Comparison of ENCODE assay signal across 9 cellular contexts in genomic region chr1:147169840-147170674, GRCh38. TPM values are rescaled to one million over a fixed set of nuclear protein-coding genes. Genes with fewer than 3 reads are reported as not detected.
DNase-seq lines count a peak whose midpoint lies in the region; ATAC-seq and TF ChIP-seq lines count a peak whose summit lies in the region.
"Had no signal": no experiment of that assay in that cellular context is flagged by ENCODE, and none has a peak within 500 bp of the region (broad histone marks: within the 10 kb centered on the region; RNA-seq: fewer than 3 reads in every experiment).

No MANE protein-coding gene starts in this region.

- intact Hi-C loops in esophagus squamous epithelium (cut with DNase I) (loop anchor here (5.0 kb wide), 1 partner anchor 72 kb away; the partner anchor contains the start of gene CHD1L), psoas muscle (cut with DNase I) (no loop called here)

- 33 to 45% methylated on average over 6 of the region's 6 CpGs for WGBS in esophagus squamous epithelium, 2 donors
- WGBS in psoas muscle, 3 donors: 77 to 80% (median 78%) methylated on average over 6 of the region's 6 CpGs

- H3K9me3 ChIP-seq in SJSA1 (replicated peaks) (no peaks in the 10 kb centered on the region), esophagus squamous epithelium (no peaks in the 10 kb centered on the region), psoas muscle (no peaks in the 10 kb centered on the region)

- DNase-seq in DMS 273 (lab: John Stamatoyannopoulos, UW; ENCODE audit: unreplicated experiment): peak; percentile 20
- no peak for DNase-seq in DMS 273 treated with DMSO at 0.1 percent for 48 hours (lab: John Stamatoyannopoulos, UW)
- peak in 1 of 2 experiments; percentile 36 for DNase-seq in SJSA1 (ENCODE audit: low read depth in 1 of 2, low spot score in 2 of 2)
- DNase-seq in esophagus squamous epithelium (lab: John Stamatoyannopoulos, UW): no peak
- no peak for DNase-seq in psoas muscle
- no peak for DNase-seq in NOMO-1 treated with DMSO at 0.1 percent for 48 hours (lab: John Stamatoyannopoulos, UW; ENCODE audit: unreplicated experiment)

- H3K27ac ChIP-seq in SJSA1 (peak overlapping the region; percentile 87), esophagus squamous epithelium (peak overlapping the region in 3 of 4 donors; percentile 91 to 96 (median 95)), psoas muscle (peak overlapping the region; percentile 94)
- H3K27ac ChIP-seq: 22Rv1 had no signal

- H3K27me3 ChIP-seq in SJSA1 (replicated peaks) (no peaks in the 10 kb centered on the region), esophagus squamous epithelium (no peaks in the 10 kb centered on the region), psoas muscle (ENCODE audit: insufficient read depth in 3 of 3, low read length in 2 of 3) (no peaks in the 10 kb centered on the region)

- TF ChIP-seq CTCF in esophagus squamous epithelium (IDR thresholded peaks at IDR 0.05): no peak
- no peak for TF ChIP-seq CTCF in psoas muscle (IDR thresholded peaks at IDR 0.05)

- H3K4me3 ChIP-seq in SJSA1 (peak overlapping the region; percentile 82; the same call in 1 of the 2 replicates), esophagus squamous epithelium (peak overlapping the region in 2 of 4 donors; percentile 88 to 91), psoas muscle (peak overlapping the region; percentile 93)

- TF ChIP-seq POLR2A in esophagus squamous epithelium (IDR thresholded peaks at IDR 0.05): no peak

- ATAC-seq in psoas muscle: no peak
- ATAC-seq in GM21723 (IDR thresholded peaks at IDR 0.05; ENCODE audit: unreplicated experiment): no peak
- no peak for ATAC-seq in GM19467 (IDR thresholded peaks at IDR 0.05; ENCODE audit: unreplicated experiment)

- peaks cover 47% of the 10 kb centered on the region for H3K4me1 ChIP-seq in SJSA1 (replicated peaks)
- peaks cover 3 to 72% (median 36%) of the 10 kb centered on the region in 3 donors for H3K4me1 ChIP-seq in esophagus squamous epithelium
- H3K4me1 ChIP-seq in psoas muscle: peaks cover 38% of the 10 kb centered on the region

- H3K36me3 ChIP-seq in SJSA1 (peaks cover 27% of the 10 kb centered on the region), esophagus squamous epithelium (peaks cover 0 to 18% (median 0%) of the 10 kb centered on the region in 3 donors), psoas muscle (ENCODE audit: insufficient read depth in 1 of 2, low read depth in 1 of 2) (peaks cover 0 to 20% of the 10 kb centered on the region in 2 donors)

RNA-seq across cellular contexts. Expression of gene PRKAB2, which starts 2.2 kb away (rescaled TPM):
- 17.2 and 25.5 TPM in 2 replicates for total RNA-seq in SJSA1 (2014; rRNA removed; shearing (Covaris generic))
- total RNA-seq in esophagus squamous epithelium: 10 to 100 TPM in 1 of 4 donors, 1 to 10 TPM in 3; 2.4 to 14.7 (median 8.1) TPM
- total RNA-seq in psoas muscle: 10 to 100 TPM; 50.8 to 77.7 (median 54.1) TPM
- polyA plus RNA-seq in psoas muscle: 10 to 100 TPM; 14.1 to 71.8 (median 24.0) TPM

RNA-seq across cellular contexts. Expression of gene FMO5, which starts 55.1 kb away (rescaled TPM):
- 1.1 and 1.5 TPM in 2 replicates for total RNA-seq in SJSA1 (2014; rRNA removed; shearing (Covaris generic))
- total RNA-seq in esophagus squamous epithelium (1 to 10 TPM in 2 of 4 donors, under 1 TPM in 2; 0.38 to 2.3 (median 0.77) TPM), psoas muscle (1 to 10 TPM in 1 of 4 donors, under 1 TPM in 3; 0.30 to 1.4 (median 0.92) TPM)
- under 1 TPM; 0.35 to 0.53 (median 0.47) TPM for polyA plus RNA-seq in psoas muscle
